8 cellular contexts compared by ENCODE assay signal in the genomic region with DNA sequence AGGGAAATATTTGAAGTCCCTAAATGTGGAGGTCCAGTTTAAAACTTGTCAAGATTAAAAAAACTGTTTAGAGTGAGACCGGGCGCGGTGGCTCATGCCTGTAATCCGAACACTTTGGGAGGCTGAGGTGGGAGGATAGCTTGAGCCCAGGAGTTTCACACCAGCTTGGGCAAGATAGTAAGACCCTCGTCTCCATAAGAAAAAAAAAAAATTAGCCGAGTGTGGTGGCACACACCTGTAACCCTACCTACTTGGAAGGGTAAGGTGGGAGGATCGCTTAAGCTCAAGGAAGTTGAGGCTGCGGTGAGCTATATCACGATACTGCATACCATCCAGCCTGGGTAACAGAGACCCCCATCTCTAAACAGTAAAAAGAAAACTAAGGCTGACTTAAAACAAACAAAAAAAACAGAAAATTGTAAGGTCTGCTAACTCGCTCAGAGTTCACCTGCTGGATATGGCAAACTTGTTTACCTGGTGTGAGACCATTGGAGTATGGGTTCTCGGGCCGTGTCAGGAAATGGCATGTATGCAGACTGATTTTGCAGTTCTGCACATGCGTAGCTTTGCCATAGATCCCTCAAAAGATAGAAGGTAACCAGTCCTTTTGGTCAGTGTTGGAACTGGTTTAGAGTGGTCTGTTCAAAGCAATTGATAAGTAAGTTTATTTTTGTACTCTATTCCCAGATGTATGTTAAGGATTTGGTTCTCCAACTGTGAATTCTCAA. TPM values are rescaled to one million over a fixed set of nuclear protein-coding genes. Genes with fewer than 3 reads are reported as not detected.
A peak's percentile ranks its signal among the peaks of the same experiment; 100 is the strongest.
DNase-seq lines count a peak whose midpoint lies in the region; ATAC-seq, FAIRE-seq and TF ChIP-seq lines count a peak whose summit lies in the region.

No MANE protein-coding gene starts in this region.

- peaks cover 69% of the 10 kb centered on the region for H3K79me2 ChIP-seq in astrocyte (ENCODE audit: insufficient read depth, low read length)

- no peak for TF ChIP-seq EP300 in upper lobe of left lung (IDR thresholded peaks at IDR 0.05)

- intact Hi-C loops in activated naive CD4-positive, alpha-beta T cell treated with anti-CD3 and anti-CD28 coated beads for 36 hours (cut with micrococcal nuclease) = loop anchor here (5.0 to 10.0 kb wide), 3 partner anchors 331 to 521 kb away; a partner anchor contains a TSS

- H3K4me3 Mint-ChIP-seq in activated naive CD4-positive, alpha-beta T cell treated with anti-CD3 and anti-CD28 coated beads for 36 hours = peak overlapping the region; percentile 92
- peak overlapping the region; percentile 89 for H3K4me3 Mint-ChIP-seq in astrocyte (ENCODE audit: unreplicated experiment)

- no peaks in the 10 kb centered on the region for H3K9me3 Mint-ChIP-seq in activated naive CD4-positive, alpha-beta T cell treated with anti-CD3 and anti-CD28 coated beads for 36 hours
- H3K9me3 Mint-ChIP-seq in astrocyte (ENCODE audit: unreplicated experiment) = no peaks in the 10 kb centered on the region

- peak overlapping the region; percentile 84 for H3K4me2 ChIP-seq in astrocyte (ENCODE audit: low read length)
- H3K4me2 ChIP-seq in mesenchymal stem cell (ENCODE audit: low read length, poor library complexity, severe bottlenecking) = peak overlapping the region; percentile 67

- H3K4me1 ChIP-seq in astrocyte (ENCODE audit: insufficient read depth, low read length) (peaks cover 35% of the 10 kb centered on the region), mesenchymal stem cell (ENCODE audit: control insufficient read depth, insufficient read depth, low read depth, low read length) (peaks cover 19% of the 10 kb centered on the region), upper lobe of left lung (peaks cover 54 to 60% (median 58%) of the 10 kb centered on the region in 4 donors)

- CTCF ChIA-PET in activated naive CD4-positive, alpha-beta T cell treated with anti-CD3 and anti-CD28 coated beads for 36 hours (lab: Charles Lee) = interaction anchor here (1.0 to 1.5 kb wide), 3 partner anchors 45 to 112 kb away, joined by 4 to 8 read pairs (median 5); a partner anchor contains a TSS

- peak overlapping the region; percentile 29 for H3K9ac ChIP-seq in astrocyte (ENCODE audit: low read length)
- peak overlapping the region; percentile 93 for H3K9ac ChIP-seq in mesenchymal stem cell (ENCODE audit: low read length)

- H3K27me3 ChIP-seq in astrocyte (ENCODE audit: insufficient read depth, low read length) = no peaks in the 10 kb centered on the region
- no peaks in the 10 kb centered on the region for H3K27me3 ChIP-seq in mesenchymal stem cell (ENCODE audit: control insufficient read depth in 1 of 2, insufficient read depth in 1 of 2, low read length in 2 of 2)
- H3K27me3 ChIP-seq in upper lobe of left lung = no peaks in the 10 kb centered on the region

- H3K4me1 Mint-ChIP-seq in activated naive CD4-positive, alpha-beta T cell treated with anti-CD3 and anti-CD28 coated beads for 36 hours (ENCODE audit: low read depth) = peaks cover 57% of the 10 kb centered on the region
- peaks cover 33% of the 10 kb centered on the region for H3K4me1 Mint-ChIP-seq in astrocyte (ENCODE audit: low read depth, unreplicated experiment)

- H3K9me3 ChIP-seq in astrocyte (ENCODE audit: insufficient read depth, low read depth, low read length) = no peaks in the 10 kb centered on the region
- no peaks in the 10 kb centered on the region for H3K9me3 ChIP-seq in mesenchymal stem cell (ENCODE audit: control insufficient read depth, low read length)
- H3K9me3 ChIP-seq in upper lobe of left lung = no peaks in the 10 kb centered on the region

- peak; percentile 56 for DNase-seq in activated naive CD4-positive, alpha-beta T cell treated with anti-CD3 and anti-CD28 coated beads for 36 hours
- DNase-seq in activated naive CD4-positive, alpha-beta T cell treated with anti-CD3 and anti-CD28 coated beads, Interleukin-2, amount 50 U/mL, for 16 hours = no peak
- DNase-seq in astrocyte (ENCODE audit: low read depth) (no peak), mesenchymal stem cell (no peak), upper lobe of left lung (peak in 1 of 2 donors; percentile 38), NCI-H774 (lab: John Stamatoyannopoulos, UW) (no peak), GOT3 (lab: John Stamatoyannopoulos, UW) (no peak)

- no peak overlapping the region for H3K14ac ChIP-seq in mesenchymal stem cell (ENCODE audit: low read length in 2 of 2)

- no peak overlapping the region for H4K91ac ChIP-seq in mesenchymal stem cell (ENCODE audit: low read length)

- H2AK5ac ChIP-seq in mesenchymal stem cell (ENCODE audit: low read length, severe bottlenecking) = no peak overlapping the region

- no peaks in the 10 kb centered on the region for H3K27me3 Mint-ChIP-seq in activated naive CD4-positive, alpha-beta T cell treated with anti-CD3 and anti-CD28 coated beads for 36 hours (ENCODE audit: low read depth)
- H3K27me3 Mint-ChIP-seq in astrocyte (ENCODE audit: low read depth, unreplicated experiment) = no peaks in the 10 kb centered on the region

- H2BK15ac ChIP-seq in mesenchymal stem cell (ENCODE audit: low read depth, poor library complexity, severe bottlenecking) = no peak overlapping the region

- H2BK12ac ChIP-seq in mesenchymal stem cell (ENCODE audit: low read length in 2 of 2) = no peak overlapping the region

- H3K27ac ChIP-seq in astrocyte (ENCODE audit: low read depth, low read length) (no peak overlapping the region), mesenchymal stem cell (ENCODE audit: low read length, poor library complexity, severe bottlenecking) (no peak overlapping the region), upper lobe of left lung (peak overlapping the region; percentile 91 to 97 (median 94))

- peak overlapping the region in 1 of 2 experiments; percentile 34 for H3K18ac ChIP-seq in mesenchymal stem cell (ENCODE audit: low read depth in 1 of 2, low read length in 2 of 2)

- H3K79me1 ChIP-seq in mesenchymal stem cell (replicated peaks; ENCODE audit: low read length, poor library complexity, severe bottlenecking) = no peaks in the 10 kb centered on the region

- FAIRE-seq in astrocyte (lab: Jason Lieb, UNC) = no peak

- H3K27ac Mint-ChIP-seq in activated naive CD4-positive, alpha-beta T cell treated with anti-CD3 and anti-CD28 coated beads for 36 hours = peak overlapping the region; percentile 44
- H3K27ac Mint-ChIP-seq in astrocyte (ENCODE audit: unreplicated experiment) = no peak overlapping the region

- no peak overlapping the region for H2BK120ac ChIP-seq in mesenchymal stem cell (ENCODE audit: low read depth, low read length)

- no peak for ATAC-seq in upper lobe of left lung (ENCODE audit: low FRiP score in 2 of 2)
- no peak for ATAC-seq in GM21786 (IDR thresholded peaks at IDR 0.05; ENCODE audit: unreplicated experiment)

- no peak for TF ChIP-seq POLR2A in upper lobe of left lung (IDR thresholded peaks at IDR 0.05)

- peaks cover 65% of the 10 kb centered on the region for H4K20me1 ChIP-seq in astrocyte (ENCODE audit: insufficient read depth, low read length)

- no peak overlapping the region for H4K8ac ChIP-seq in mesenchymal stem cell (ENCODE audit: low read length)

- no peak overlapping the region for H3K4ac ChIP-seq in mesenchymal stem cell (ENCODE audit: low read depth in 1 of 2, low read length in 2 of 2)

- H3K23ac ChIP-seq in mesenchymal stem cell (ENCODE audit: low read length in 2 of 2) = peak overlapping the region in 1 of 2 experiments; percentile 68

- H3K36me3 Mint-ChIP-seq in activated naive CD4-positive, alpha-beta T cell treated with anti-CD3 and anti-CD28 coated beads for 36 hours (ENCODE audit: low read depth) = peaks cover 26% of the 10 kb centered on the region
- peaks cover 5% of the 10 kb centered on the region for H3K36me3 Mint-ChIP-seq in astrocyte (ENCODE audit: low read depth, unreplicated experiment)

- 93% methylated on average over 13 of the region's 13 CpGs for WGBS in mesenchymal stem cell
- WGBS in upper lobe of left lung, 2 donors = 40 to 45% methylated on average over 13 of the region's 13 CpGs

- H3K4me3 ChIP-seq in astrocyte (ENCODE audit: insufficient read depth, low read depth, low read length) (peak overlapping the region; percentile 69), mesenchymal stem cell (ENCODE audit: insufficient read depth in 1 of 2, low read depth in 1 of 2, low read length in 2 of 2) (peak overlapping the region in 1 of 2 experiments; percentile 100), upper lobe of left lung (peak overlapping the region; percentile 59 to 73 (median 65))

- TF ChIP-seq CTCF in astrocyte (IDR thresholded peaks at IDR 0.05; ENCODE audit: insufficient read depth, low read depth, low read length) (no peak), upper lobe of left lung (IDR thresholded peaks at IDR 0.05) (no peak)

- H2AFZ ChIP-seq in astrocyte (ENCODE audit: low read depth, low read length) (no peak overlapping the region), mesenchymal stem cell (ENCODE audit: low read depth, low read length) (no peak overlapping the region)

- H2BK5ac ChIP-seq in mesenchymal stem cell (ENCODE audit: low read depth, low read length, poor library complexity, severe bottlenecking) = no peak overlapping the region

- H3K36me3 ChIP-seq in astrocyte (ENCODE audit: insufficient read depth, low read length) (peaks cover 2% of the 10 kb centered on the region), mesenchymal stem cell (ENCODE audit: control insufficient read depth in 1 of 2, insufficient read depth in 2 of 2, low read depth in 1 of 2, low read length in 2 of 2) (peaks cover 5 to 11% of the 10 kb centered on the region in 2 experiments), upper lobe of left lung (no peaks in the 10 kb centered on the region)

RNA-seq across cellular contexts. Expression of a gene that starts 2.1 kb away (rescaled TPM):
- total RNA-seq in activated naive CD4-positive, alpha-beta T cell treated with anti-CD3 and anti-CD28 coated beads for 36 hours = 100 to 1,000 TPM; 159 to 166 TPM
- total RNA-seq in astrocyte = 181 and 185 TPM in 2 replicates
- polyA plus RNA-seq in mesenchymal stem cell (2013, experiment 1 of 2) = 124 TPM
- polyA plus RNA-seq in mesenchymal stem cell (2013, experiment 2 of 2) = 131 TPM
- total RNA-seq in upper lobe of left lung = 100 to 1,000 TPM; 189 to 456 (median 243) TPM

RNA-seq across cellular contexts. Expression of a gene that starts 7.3 kb away (rescaled TPM):
- total RNA-seq in activated naive CD4-positive, alpha-beta T cell treated with anti-CD3 and anti-CD28 coated beads for 36 hours = 10 to 100 TPM; 29.5 TPM
- 22.9 and 23.4 TPM in 2 replicates for total RNA-seq in astrocyte
- polyA plus RNA-seq in mesenchymal stem cell (2013, experiment 1 of 2) = 22.0 TPM
- 21.3 TPM for polyA plus RNA-seq in mesenchymal stem cell (2013, experiment 2 of 2)
- 10 to 100 TPM in 5 of 6 donors, 1 to 10 TPM in 1; 7.5 to 26.0 (median 16.3) TPM for total RNA-seq in upper lobe of left lung

RNA-seq across cellular contexts. Expression of a gene that starts 40.3 kb away (rescaled TPM):
- 10 to 100 TPM; 93.4 to 93.5 TPM for total RNA-seq in activated naive CD4-positive, alpha-beta T cell treated with anti-CD3 and anti-CD28 coated beads for 36 hours
- total RNA-seq in astrocyte (490 and 500 TPM in 2 replicates), upper lobe of left lung (100 to 1,000 TPM in 5 of 6 donors, 10 to 100 TPM in 1; 61.5 to 330 (median 176) TPM)
- polyA plus RNA-seq in mesenchymal stem cell (2013, experiment 1 of 2) = 419 TPM
- 417 TPM for polyA plus RNA-seq in mesenchymal stem cell (2013, experiment 2 of 2)

RNA-seq across cellular contexts. Expression of a gene that starts 45.0 kb away (rescaled TPM):
- 10 to 100 TPM; 44.2 to 45.0 TPM for total RNA-seq in activated naive CD4-positive, alpha-beta T cell treated with anti-CD3 and anti-CD28 coated beads for 36 hours
- total RNA-seq in astrocyte (31.3 and 36.0 TPM in 2 replicates), upper lobe of left lung (10 to 100 TPM; 15.9 to 42.2 (median 33.9) TPM)
- 33.8 TPM for polyA plus RNA-seq in mesenchymal stem cell (2013, experiment 1 of 2)
- 34.1 TPM for polyA plus RNA-seq in mesenchymal stem cell (2013, experiment 2 of 2)

Comparison
In these comparisons a context has a peak if more than half of its experiments do, and no peak if none do; other contexts are left out.
1. H3K27ac ChIP-seq: peak in upper lobe of left lung (4 of 4); none in astrocyte (single experiment) and mesenchymal stem cell (single experiment).